Comparison of ENCODE assay signal across 14 cellular contexts in the genomic region with DNA sequence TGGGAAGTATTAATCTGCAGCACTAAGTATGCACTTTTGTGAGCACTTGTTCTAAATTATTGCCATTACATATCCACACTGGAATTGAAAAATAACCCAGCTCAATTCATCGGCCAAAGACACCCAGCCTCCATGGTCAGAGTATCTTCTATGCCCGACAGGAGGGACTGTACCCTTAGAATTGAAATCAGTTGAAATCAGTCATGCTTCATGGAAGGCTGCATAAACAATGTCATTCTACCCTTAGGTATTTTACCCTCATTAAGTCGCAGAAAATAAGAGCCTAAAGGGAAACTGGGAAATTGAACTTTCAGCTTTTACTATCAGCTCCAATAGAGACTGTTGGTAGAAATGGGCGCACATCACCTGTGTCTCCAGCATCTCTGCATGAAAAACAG. TPM values are rescaled to one million over a fixed set of nuclear protein-coding genes. Genes with fewer than 3 reads are reported as not detected.
DNase-seq lines count a peak whose midpoint lies in the region; ATAC-seq, FAIRE-seq and TF ChIP-seq lines count a peak whose summit lies in the region.
"Had no signal": no experiment of that assay in that cellular context is flagged by ENCODE, and none has a peak within 500 bp of the region (broad histone marks: within the 10 kb centered on the region; RNA-seq: fewer than 3 reads in every experiment).

No MANE protein-coding gene starts in this region.

- H3K79me2 ChIP-seq in endothelial cell of umbilical vein (ENCODE audit: control insufficient read depth, insufficient read depth, low read length), result peaks cover 11% of the 10 kb centered on the region

- TF ChIP-seq EP300 in upper lobe of left lung (IDR thresholded peaks at IDR 0.05), result no peak

- TF ChIP-seq CTCF in endothelial cell of umbilical vein (IDR thresholded peaks at IDR 0.05; ENCODE audit: extremely low read depth in 1 of 2, insufficient read depth in 1 of 2, low read depth in 1 of 2, low read length in 2 of 2) (no peak), upper lobe of left lung (IDR thresholded peaks at IDR 0.05) (no peak), adrenal gland (IDR thresholded peaks at IDR 0.05) (no peak), tibial artery (IDR thresholded peaks at IDR 0.05) (no peak)

- no peak overlapping the region for H3K4me3 Mint-ChIP-seq in stimulated activated naive CD8-positive, alpha-beta T cell treated with anti-CD3 and anti-CD28 coated beads, Interleukin-15, Interleukin-2, amounts not matched to agents 100 ng/mL and 50 ng/mL, for 24 hours

- no peak for FAIRE-seq in endothelial cell of umbilical vein (lab: Jason Lieb, UNC)
- FAIRE-seq: pancreas had no signal

- peaks cover 27% of the 10 kb centered on the region for H3K4me1 Mint-ChIP-seq in stimulated activated naive CD8-positive, alpha-beta T cell treated with anti-CD3 and anti-CD28 coated beads, Interleukin-15, Interleukin-2, amounts not matched to agents 100 ng/mL and 50 ng/mL, for 24 hours (ENCODE audit: low read depth)

- no peaks in the 10 kb centered on the region for H3K36me3 ChIP-seq in endothelial cell of umbilical vein (ENCODE audit: control insufficient read depth in 2 of 2, extremely low read depth in 1 of 2, insufficient read depth in 2 of 2, low read length in 2 of 2)
- no peaks in the 10 kb centered on the region for H3K36me3 ChIP-seq in upper lobe of left lung
- H3K36me3 ChIP-seq in adrenal gland (replicated peaks in 1 of 2), result no peaks in the 10 kb centered on the region
- H3K36me3 ChIP-seq in tibial artery, result no peaks in the 10 kb centered on the region
- H3K36me3 ChIP-seq: pancreas, thoracic aorta had no signal

- H3K27ac ChIP-seq in endothelial cell of umbilical vein (ENCODE audit: insufficient read depth, low read depth, low read length) (peak overlapping the region; percentile 40), upper lobe of left lung (peak overlapping the region; percentile 23 to 58 (median 38)), adrenal gland (no peak overlapping the region), tibial artery (no peak overlapping the region)
- H3K27ac ChIP-seq: HL-60, pancreas, thoracic aorta had no signal

- no peaks in the 10 kb centered on the region for H3K9me1 ChIP-seq in endothelial cell of umbilical vein (replicated peaks; ENCODE audit: control insufficient read depth, extremely low read depth, insufficient read depth, low read length)

- H3K9me3 ChIP-seq in endothelial cell of umbilical vein (replicated peaks; ENCODE audit: control insufficient read depth, insufficient read depth, low read length), result no peaks in the 10 kb centered on the region
- H3K9me3 ChIP-seq in upper lobe of left lung, result no peaks in the 10 kb centered on the region
- H3K9me3 ChIP-seq in adrenal gland (replicated peaks in 1 of 3), result peaks cover 0 to 5% (median 0%) of the 10 kb centered on the region in 3 donors
- H3K9me3 ChIP-seq in tibial artery, result no peaks in the 10 kb centered on the region
- H3K9me3 ChIP-seq: pancreas, thoracic aorta had no signal

- ATAC-seq in stimulated activated naive CD8-positive, alpha-beta T cell treated with anti-CD3 and anti-CD28 coated beads, Interleukin-15, Interleukin-2, amounts not matched to agents 100 U/mL and 50 U/mL, for 24 hours, result no peak
- peak; percentile 29 for ATAC-seq in HG03196 (IDR thresholded peaks at IDR 0.05; ENCODE audit: unreplicated experiment)
- no peak for ATAC-seq in upper lobe of left lung (ENCODE audit: low FRiP score in 2 of 2)

- H3K4me1 ChIP-seq in endothelial cell of umbilical vein (ENCODE audit: control insufficient read depth, extremely low read depth, insufficient read depth, low read length) (peaks cover 34% of the 10 kb centered on the region), upper lobe of left lung (peaks cover 34 to 37% (median 37%) of the 10 kb centered on the region in 4 donors), adrenal gland (replicated peaks in 1 of 2) (peaks cover 0 to 13% of the 10 kb centered on the region in 2 donors), tibial artery (peaks cover 0 to 9% (median 2%) of the 10 kb centered on the region in 4 donors)
- H3K4me1 ChIP-seq: pancreas had no signal

- CTCF ChIA-PET in endothelial cell of umbilical vein (lab: Charles Lee), result interaction anchor here (0.7 to 1.7 kb wide), 9 partner anchors 10 to 183 kb away, joined by 3 to 6 read pairs (median 3); no protein-coding TSS in a partner anchor

- H3K36me3 Mint-ChIP-seq in stimulated activated naive CD8-positive, alpha-beta T cell treated with anti-CD3 and anti-CD28 coated beads, Interleukin-15, Interleukin-2, amounts not matched to agents 100 ng/mL and 50 ng/mL, for 24 hours (ENCODE audit: low read depth), result no peaks in the 10 kb centered on the region

- H2AFZ ChIP-seq in endothelial cell of umbilical vein (ENCODE audit: low read depth, low read length), result no peak overlapping the region

- no peak for DNase-seq in stimulated activated naive CD8-positive, alpha-beta T cell treated with anti-CD3 and anti-CD28 coated beads, Interleukin-15, Interleukin-2, amounts not matched to agents 100 U/mL and 50 U/mL, for 24 hours
- DNase-seq in endothelial cell of umbilical vein (ENCODE audit: low read depth, low spot score), result peak; percentile 72
- no peak for DNase-seq in upper lobe of left lung
- no peak for DNase-seq in adrenal gland
- DNase-seq in tibial artery, result no peak
- DNase-seq in NCI-H128 (lab: John Stamatoyannopoulos, UW; ENCODE audit: unreplicated experiment), result no peak
- DNase-seq: activated effector memory CD4-positive, alpha-beta T cell treated with Interleukin-2 at 50 U/mL for 16 hours; NCI-H748 treated with DMSO at 0.1 percent for 48 hours; pancreas; SIG-M5 had no signal

- BruUV-seq in endothelial cell of umbilical vein (replicated peaks; lab: Mats Ljungman, UMichigan), result no TSS peak

- H3K27ac Mint-ChIP-seq in stimulated activated naive CD8-positive, alpha-beta T cell treated with anti-CD3 and anti-CD28 coated beads, Interleukin-15, Interleukin-2, amounts not matched to agents 100 ng/mL and 50 ng/mL, for 24 hours, result peak overlapping the region; percentile 61

- TF ChIP-seq POLR2A in endothelial cell of umbilical vein (IDR thresholded peaks at IDR 0.05; ENCODE audit: low read depth, low read length) (no peak), upper lobe of left lung (IDR thresholded peaks at IDR 0.05) (no peak), adrenal gland (IDR thresholded peaks at IDR 0.05) (no peak)

- no peaks in the 10 kb centered on the region for H3K9me3 Mint-ChIP-seq in stimulated activated naive CD8-positive, alpha-beta T cell treated with anti-CD3 and anti-CD28 coated beads, Interleukin-15, Interleukin-2, amounts not matched to agents 100 ng/mL and 50 ng/mL, for 24 hours

- no peaks in the 10 kb centered on the region for H4K20me1 ChIP-seq in endothelial cell of umbilical vein (replicated peaks; ENCODE audit: control insufficient read depth, extremely low read depth, insufficient read depth, low read length)

- H3K4me2 ChIP-seq in endothelial cell of umbilical vein (ENCODE audit: insufficient read depth, low read length), result peak overlapping the region; percentile 13

- H3K9ac ChIP-seq in endothelial cell of umbilical vein (replicated peaks; ENCODE audit: extremely low read depth, insufficient read depth, low read length), result no peak overlapping the region

- H3K27me3 ChIP-seq in endothelial cell of umbilical vein (ENCODE audit: control insufficient read depth in 2 of 2, insufficient read depth in 2 of 2, low read length in 2 of 2) (no peaks in the 10 kb centered on the region), upper lobe of left lung (no peaks in the 10 kb centered on the region), adrenal gland (no peaks in the 10 kb centered on the region), tibial artery (no peaks in the 10 kb centered on the region)
- H3K27me3 ChIP-seq: pancreas had no signal

- dilution Hi-C loops in endothelial cell of umbilical vein (cut with MboI; ENCODE audit: extremely low pct_ligation_motif_present, low sequenced_read_pairs), result no loop called here

- POLR2A ChIA-PET in endothelial cell of umbilical vein (lab: Charles Lee), result interaction anchor here (0.9 to 1.8 kb wide), 2 partner anchors 9 to 37 kb away, joined by 3 to 10 read pairs; no protein-coding TSS in a partner anchor

- H3K4me3 ChIP-seq in endothelial cell of umbilical vein (replicated peaks in 1 of 3; ENCODE audit: insufficient read depth in 1 of 3, low read depth in 1 of 3, low read length in 3 of 3), result no peak overlapping the region
- no peak overlapping the region for H3K4me3 ChIP-seq in upper lobe of left lung
- no peak overlapping the region for H3K4me3 ChIP-seq in adrenal gland
- H3K4me3 ChIP-seq in tibial artery, result no peak overlapping the region
- H3K4me3 ChIP-seq: pancreas, thoracic aorta had no signal

- WGBS in upper lobe of left lung, 2 donors, result 70 to 71% methylated on average over 4 of the region's 4 CpGs
- 79 to 87% (median 85%) methylated on average over 4 of the region's 4 CpGs for WGBS in adrenal gland, 4 donors

- no peaks in the 10 kb centered on the region for H3K27me3 Mint-ChIP-seq in stimulated activated naive CD8-positive, alpha-beta T cell treated with anti-CD3 and anti-CD28 coated beads, Interleukin-15, Interleukin-2, amounts not matched to agents 100 ng/mL and 50 ng/mL, for 24 hours

- intact Hi-C loops in endothelial cell of umbilical vein (cut with micrococcal nuclease), result loop anchor here (1.0 to 5.0 kb wide), 3 partner anchors 8 to 38 kb away; partner anchors contain the start of gene RPS6KA2
- intact Hi-C loops in adrenal gland (cut with DNase I), result no loop called here
- intact Hi-C loops in tibial artery (cut with DNase I; ENCODE audit: low total_unique reads), result no loop called here

RNA-seq across cellular contexts. Expression of gene RAMACL, which starts 2.9 kb away (rescaled TPM):
- total RNA-seq in endothelial cell of umbilical vein (4.0 and 5.3 TPM in 2 replicates), upper lobe of left lung (10 to 100 TPM in 3 of 6 donors, 1 to 10 TPM in 3; 3.7 to 13.0 (median 7.9) TPM), adrenal gland (1 to 10 TPM in 4 of 8 donors, under 1 TPM in 4; 0.14 to 4.2 (median 0.80) TPM)
- polyA plus RNA-seq in endothelial cell of umbilical vein (0.17 and 0.25 TPM in 2 replicates), adrenal gland (under 1 TPM; 0.20 to 0.24 (median 0.22) TPM)
- polyA plus RNA-seq in endothelial cell of umbilical vein (2011; cell fraction: cytosol; rRNA removed), result 0.14 and 0.17 TPM in 2 replicates
- 3.7 and 4.7 TPM in 2 replicates for polyA plus RNA-seq in endothelial cell of umbilical vein (2011; cell fraction: nucleus; rRNA removed)
- polyA plus RNA-seq in endothelial cell of umbilical vein (2012), result 0.40 and 0.90 TPM in 2 replicates
- polyA minus RNA-seq in endothelial cell of umbilical vein, result 9.8 and 10.3 TPM in 2 replicates
- 1.8 TPM for polyA minus RNA-seq in endothelial cell of umbilical vein (2011; cell fraction: cytosol; rRNA and poly(A)+ RNA removed)
- polyA minus RNA-seq in endothelial cell of umbilical vein (2011; cell fraction: nucleus; rRNA and poly(A)+ RNA removed), result 22.9 and 26.7 TPM in 2 replicates

RNA-seq across cellular contexts. Expression of gene RPS6KA2, which starts 37.7 kb away (rescaled TPM):
- 72.6 and 75.8 TPM in 2 replicates for total RNA-seq in endothelial cell of umbilical vein
- 50.8 and 54.5 TPM in 2 replicates for polyA plus RNA-seq in endothelial cell of umbilical vein
- polyA plus RNA-seq in endothelial cell of umbilical vein (2011; cell fraction: cytosol; rRNA removed), result 55.6 and 63.8 TPM in 2 replicates
- 54.4 and 62.9 TPM in 2 replicates for polyA plus RNA-seq in endothelial cell of umbilical vein (2011; cell fraction: nucleus; rRNA removed)
- polyA plus RNA-seq in endothelial cell of umbilical vein (2012), result 45.5 and 51.6 TPM in 2 replicates
- 156 and 158 TPM in 2 replicates for polyA minus RNA-seq in endothelial cell of umbilical vein
- not detected for polyA minus RNA-seq in endothelial cell of umbilical vein (2011; cell fraction: cytosol; rRNA and poly(A)+ RNA removed)
- 79.6 and 96.9 TPM in 2 replicates for polyA minus RNA-seq in endothelial cell of umbilical vein (2011; cell fraction: nucleus; rRNA and poly(A)+ RNA removed)
- 100 to 1,000 TPM; 101 to 233 (median 168) TPM for total RNA-seq in upper lobe of left lung
- 10 to 100 TPM; 18.9 to 40.4 (median 28.1) TPM for total RNA-seq in adrenal gland
- polyA plus RNA-seq in adrenal gland, result 10 to 100 TPM in 2 of 3 donors, 1 to 10 TPM in 1; 7.0 to 28.5 (median 10.2) TPM

Comparison
In these comparisons a context has a peak if more than half of its experiments do, and no peak if none do; other contexts are left out.
1. H3K27ac ChIP-seq: peak in endothelial cell of umbilical vein (single experiment) and upper lobe of left lung (4 of 4); none in adrenal gland (0 of 5) and tibial artery (0 of 2).